Comparison of ENCODE assay signal across 13 cellular contexts in genomic region chr3:172087198-172087597, GRCh38. TPM values are rescaled to one million over a fixed set of nuclear protein-coding genes. Genes with fewer than 3 reads are reported as not detected.
DNase-seq lines count a peak whose midpoint lies in the region; ATAC-seq and TF ChIP-seq lines count a peak whose summit lies in the region.
"Had no signal": no experiment of that assay in that cellular context is flagged by ENCODE, and none has a peak within 500 bp of the region (broad histone marks: within the 10 kb centered on the region; RNA-seq: fewer than 3 reads in every experiment).

No MANE protein-coding gene starts in this region.

- H3K4me1 ChIP-seq in transverse colon, result peaks cover 23 to 63% (median 32%) of the 10 kb centered on the region in 4 donors

- in situ Hi-C loops in transverse colon (cut with MboI; ENCODE audit: low pct_ligation_motif_present in 1 of 4, low pct_unique_long_range_greater_than_20kb in 1 of 4, low sequenced_read_pairs in 3 of 4), result no loop called here

- DNase-seq in activated naive CD8-positive, alpha-beta T cell treated with anti-CD3 and anti-CD28 coated beads, Interleukin-2, amount 10 ng/mL, durations not matched to agents 7 days and 5 days, result no peak
- no peak for DNase-seq in activated naive CD8-positive, alpha-beta T cell treated with anti-CD3 and anti-CD28 coated beads for 36 hours
- DNase-seq in activated CD4-positive, alpha-beta memory T cell treated with anti-CD3 and anti-CD28 coated beads, Interleukin-2, amount 10 ng/mL, durations not matched to agents 7 days and 5 days, result no peak
- no peak for DNase-seq in immature natural killer cell
- DNase-seq in transverse colon, result no peak
- no peak for DNase-seq in posterior vena cava (ENCODE audit: low spot score)
- DNase-seq in stimulated activated CD4-positive, alpha-beta T cell treated with anti-CD3 and anti-CD28 coated beads, Interleukin-1b, Interleukin-23, amount 100 ng/mL, for 48 hours, result no peak
- no peak for DNase-seq in NCI-H82 (lab: John Stamatoyannopoulos, UW)
- DNase-seq: activated CD4-positive, alpha-beta T cell treated with anti-CD3 and anti-CD28 coated beads for 4 hours; naive B cell; NCI-H187 treated with DMSO at 0.1 percent for 48 hours; NCI-H526 had no signal

- H3K9me3 ChIP-seq in transverse colon, result no peaks in the 10 kb centered on the region

- no peak for TF ChIP-seq CTCF in transverse colon (IDR thresholded peaks at IDR 0.05)

- CTCF ChIA-PET in activated CD4-positive, alpha-beta memory T cell treated with anti-CD3 and anti-CD28 coated beads, Interleukin-2, amount 10 ng/mL, durations not matched to agents 7 days and 5 days (lab: Charles Lee), result interaction anchor here (1.6 to 2.5 kb wide), 3 partner anchors 15 to 48 kb away, joined by 6 to 8 read pairs (median 6); no protein-coding TSS in a partner anchor

- peak overlapping the region; percentile 55 to 70 (median 66) for H3K27ac ChIP-seq in transverse colon

- H3K27me3 ChIP-seq in transverse colon, result no peaks in the 10 kb centered on the region

- TF ChIP-seq EP300 in transverse colon (IDR thresholded peaks at IDR 0.05; ENCODE audit: low read depth), result no peak

- POLR2A ChIA-PET in activated naive CD8-positive, alpha-beta T cell treated with anti-CD3 and anti-CD28 coated beads, Interleukin-2, amount 10 ng/mL, durations not matched to agents 7 days and 5 days (lab: Charles Lee), result interaction anchor here (0.7 to 1.4 kb wide), 2 partner anchors 20 to 1623 kb away, joined by 3 to 6 read pairs; no protein-coding TSS in a partner anchor
- POLR2A ChIA-PET in activated CD4-positive, alpha-beta memory T cell treated with anti-CD3 and anti-CD28 coated beads, Interleukin-2, amount 10 ng/mL, durations not matched to agents 7 days and 5 days (lab: Charles Lee), result interaction anchor here (0.9 to 6.0 kb wide), 5 partner anchors 19 to 48 kb away, joined by 3 to 57 read pairs (median 5); partner anchors contain the start of gene FNDC3B

- 78 to 90% methylated on average over 4 of the region's 4 CpGs for WGBS in transverse colon (ENCODE audit: low coverage in 1 of 2), 2 donors

- no peaks in the 10 kb centered on the region for H3K27me3 Mint-ChIP-seq in activated naive CD8-positive, alpha-beta T cell treated with anti-CD3 and anti-CD28 coated beads, Interleukin-2, amount 10 ng/mL, durations not matched to agents 7 days and 5 days
- H3K27me3 Mint-ChIP-seq in activated naive CD8-positive, alpha-beta T cell treated with anti-CD3 and anti-CD28 coated beads for 36 hours, result no peaks in the 10 kb centered on the region
- no peaks in the 10 kb centered on the region for H3K27me3 Mint-ChIP-seq in activated CD4-positive, alpha-beta memory T cell treated with anti-CD3 and anti-CD28 coated beads, Interleukin-2, amount 10 ng/mL, durations not matched to agents 7 days and 5 days
- H3K27me3 Mint-ChIP-seq in immature natural killer cell (ENCODE audit: low read depth in 3 of 3), result peaks cover 0 to 1% (median 0%) of the 10 kb centered on the region in 3 donors

- peaks cover 23% of the 10 kb centered on the region for H3K36me3 Mint-ChIP-seq in activated naive CD8-positive, alpha-beta T cell treated with anti-CD3 and anti-CD28 coated beads, Interleukin-2, amount 10 ng/mL, durations not matched to agents 7 days and 5 days
- peaks cover 17% of the 10 kb centered on the region for H3K36me3 Mint-ChIP-seq in activated naive CD8-positive, alpha-beta T cell treated with anti-CD3 and anti-CD28 coated beads for 36 hours
- H3K36me3 Mint-ChIP-seq in activated CD4-positive, alpha-beta memory T cell treated with anti-CD3 and anti-CD28 coated beads, Interleukin-2, amount 10 ng/mL, durations not matched to agents 7 days and 5 days (ENCODE audit: low read depth), result peaks cover 32% of the 10 kb centered on the region
- H3K36me3 Mint-ChIP-seq in immature natural killer cell, result peaks cover 0 to 14% (median 3%) of the 10 kb centered on the region in 3 donors
- H3K36me3 Mint-ChIP-seq: naive B cell had no signal

- ATAC-seq in activated naive CD8-positive, alpha-beta T cell treated with anti-CD3 and anti-CD28 coated beads, Interleukin-2, amount 10 ng/mL, durations not matched to agents 7 days and 5 days (ENCODE audit: low read depth), result no peak

- no peak overlapping the region for H3K4me3 ChIP-seq in transverse colon

- H3K36me3 ChIP-seq in transverse colon, result no peaks in the 10 kb centered on the region

- intact Hi-C loops in transverse colon (cut with DNase I; ENCODE audit: low total_unique reads), result no loop called here
- intact Hi-C loops in posterior vena cava (cut with DNase I), result no loop called here

- H3K4me1 Mint-ChIP-seq in activated naive CD8-positive, alpha-beta T cell treated with anti-CD3 and anti-CD28 coated beads, Interleukin-2, amount 10 ng/mL, durations not matched to agents 7 days and 5 days, result peaks cover 24% of the 10 kb centered on the region
- H3K4me1 Mint-ChIP-seq in activated naive CD8-positive, alpha-beta T cell treated with anti-CD3 and anti-CD28 coated beads for 36 hours, result peaks cover 30% of the 10 kb centered on the region
- peaks cover 53% of the 10 kb centered on the region for H3K4me1 Mint-ChIP-seq in activated CD4-positive, alpha-beta memory T cell treated with anti-CD3 and anti-CD28 coated beads, Interleukin-2, amount 10 ng/mL, durations not matched to agents 7 days and 5 days
- H3K4me1 Mint-ChIP-seq in immature natural killer cell, result peaks cover 76 to 100% of the 10 kb centered on the region in 2 donors
- H3K4me1 Mint-ChIP-seq: naive B cell had no signal

- peaks cover 3% of the 10 kb centered on the region for H3K9me3 Mint-ChIP-seq in activated naive CD8-positive, alpha-beta T cell treated with anti-CD3 and anti-CD28 coated beads, Interleukin-2, amount 10 ng/mL, durations not matched to agents 7 days and 5 days
- no peaks in the 10 kb centered on the region for H3K9me3 Mint-ChIP-seq in activated naive CD8-positive, alpha-beta T cell treated with anti-CD3 and anti-CD28 coated beads for 36 hours
- H3K9me3 Mint-ChIP-seq in activated CD4-positive, alpha-beta memory T cell treated with anti-CD3 and anti-CD28 coated beads, Interleukin-2, amount 10 ng/mL, durations not matched to agents 7 days and 5 days, result peaks cover 3% of the 10 kb centered on the region
- H3K9me3 Mint-ChIP-seq in immature natural killer cell, result no peaks in the 10 kb centered on the region
- H3K9me3 Mint-ChIP-seq: activated T-helper 2 cell treated with anti-CD3 and anti-CD28 coated beads, Interferon-gamma antibody, Interleukin-2, Interleukin-4, amounts not matched to agents 10 μg/mL and 5 μg/mL and 100 μg/mL, durations not matched to agents 14 hours and 24 hours and 36 hours; naive B cell had no signal

- no peak overlapping the region for H3K4me3 Mint-ChIP-seq in activated naive CD8-positive, alpha-beta T cell treated with anti-CD3 and anti-CD28 coated beads, Interleukin-2, amount 10 ng/mL, durations not matched to agents 7 days and 5 days
- no peak overlapping the region for H3K4me3 Mint-ChIP-seq in activated naive CD8-positive, alpha-beta T cell treated with anti-CD3 and anti-CD28 coated beads for 36 hours
- H3K4me3 Mint-ChIP-seq in activated CD4-positive, alpha-beta memory T cell treated with anti-CD3 and anti-CD28 coated beads, Interleukin-2, amount 10 ng/mL, durations not matched to agents 7 days and 5 days, result no peak overlapping the region
- H3K4me3 Mint-ChIP-seq in immature natural killer cell, result peak overlapping the region in 4 of 5 donors; percentile 5 to 63 (median 41)
- H3K4me3 Mint-ChIP-seq: naive B cell had no signal

- no peak for TF ChIP-seq POLR2A in transverse colon (IDR thresholded peaks at IDR 0.05)

- peak overlapping the region; percentile 74 for H3K27ac Mint-ChIP-seq in activated naive CD8-positive, alpha-beta T cell treated with anti-CD3 and anti-CD28 coated beads, Interleukin-2, amount 10 ng/mL, durations not matched to agents 7 days and 5 days
- no peak overlapping the region for H3K27ac Mint-ChIP-seq in activated naive CD8-positive, alpha-beta T cell treated with anti-CD3 and anti-CD28 coated beads for 36 hours
- H3K27ac Mint-ChIP-seq in activated CD4-positive, alpha-beta memory T cell treated with anti-CD3 and anti-CD28 coated beads, Interleukin-2, amount 10 ng/mL, durations not matched to agents 7 days and 5 days, result peak overlapping the region; percentile 83
- peak overlapping the region in 5 of 6 donors; percentile 51 to 83 (median 80) for H3K27ac Mint-ChIP-seq in immature natural killer cell
- H3K27ac Mint-ChIP-seq: naive B cell had no signal

RNA-seq across cellular contexts. Expression of gene FNDC3B, which starts 47.8 kb away (rescaled TPM):
- 10 to 100 TPM; 15.8 to 16.3 TPM for total RNA-seq in activated naive CD8-positive, alpha-beta T cell treated with anti-CD3 and anti-CD28 coated beads, Interleukin-2, amount 10 ng/mL, durations not matched to agents 7 days and 5 days
- 10 to 100 TPM; 11.6 to 12.2 TPM for total RNA-seq in activated naive CD8-positive, alpha-beta T cell treated with anti-CD3 and anti-CD28 coated beads for 36 hours
- 10 to 100 TPM; 21.6 to 21.8 TPM for total RNA-seq in activated CD4-positive, alpha-beta memory T cell treated with anti-CD3 and anti-CD28 coated beads, Interleukin-2, amount 10 ng/mL, durations not matched to agents 7 days and 5 days
- 10 to 100 TPM; 19.7 to 46.1 (median 24.4) TPM for polyA plus RNA-seq in immature natural killer cell
- total RNA-seq in transverse colon (10 to 100 TPM; 28.5 to 85.7 (median 44.5) TPM), posterior vena cava (100 to 1,000 TPM; 142 to 167 TPM)

Comparison
In these comparisons a context has a peak if more than half of its experiments do, and no peak if none do; other contexts are left out.
1. H3K4me3 Mint-ChIP-seq: peak in immature natural killer cell (4 of 5); none in activated naive CD8-positive, alpha-beta T cell treated with anti-CD3 and anti-CD28 coated beads, Interleukin-2, amount 10 ng/mL, durations not matched to agents 7 days and 5 days (single experiment), activated naive CD8-positive, alpha-beta T cell treated with anti-CD3 and anti-CD28 coated beads for 36 hours (single experiment) and activated CD4-positive, alpha-beta memory T cell treated with anti-CD3 and anti-CD28 coated beads, Interleukin-2, amount 10 ng/mL, durations not matched to agents 7 days and 5 days (single experiment).